Comparison of ENCODE assay signal across 14 cellular contexts in genomic region chr11:130831506-130832385, GRCh38.
A peak's percentile ranks its signal among the peaks of the same experiment; 100 is the strongest.
DNase-seq lines count a peak whose midpoint lies in the region; ATAC-seq lines count a peak whose summit lies in the region.
"Had no signal": no experiment of that assay in that cellular context is flagged by ENCODE, and none has a peak within 500 bp of the region (broad histone marks: within the 10 kb centered on the region; RNA-seq: fewer than 3 reads in every experiment).

No MANE protein-coding gene starts in this region.

- peaks cover 25 to 28% of the 10 kb centered on the region in 2 donors for H3K27me3 Mint-ChIP-seq in stimulated activated naive B cell treated with anti-CD40 and anti-IgM and Interleukin-4, amounts not matched to agents 10 μg/mL and 1 μg/mL and 100 μg/mL, for 72 hours

- H3K4me3 Mint-ChIP-seq in stimulated activated naive B cell treated with anti-CD40 and anti-IgM and Interleukin-4, amounts not matched to agents 10 μg/mL and 1 μg/mL and 100 μg/mL, for 72 hours, result no peak overlapping the region

- intact Hi-C loops in sciatic nerve (cut with DNase I), result no loop called here

- no peaks in the 10 kb centered on the region for H3K4me1 Mint-ChIP-seq in stimulated activated naive B cell treated with anti-CD40 and anti-IgM and Interleukin-4, amounts not matched to agents 10 μg/mL and 1 μg/mL and 100 μg/mL, for 72 hours

- no peak overlapping the region for H3K27ac Mint-ChIP-seq in stimulated activated naive B cell treated with anti-CD40 and anti-IgM and Interleukin-4, amounts not matched to agents 10 μg/mL and 1 μg/mL and 100 μg/mL, for 72 hours

- peaks cover 3% of the 10 kb centered on the region in 2 donors for H3K9me3 Mint-ChIP-seq in stimulated activated naive B cell treated with anti-CD40 and anti-IgM and Interleukin-4, amounts not matched to agents 10 μg/mL and 1 μg/mL and 100 μg/mL, for 72 hours

- DNase-seq in NCI-H82 (lab: John Stamatoyannopoulos, UW) (peak; percentile 44), NCI-H82 treated with DMSO at 0.1 percent for 48 hours (lab: John Stamatoyannopoulos, UW; ENCODE audit: unreplicated experiment) (no peak), NCI-H524 treated with DMSO at 0.1 percent for 48 hours (lab: John Stamatoyannopoulos, UW) (peak; percentile 68), sciatic nerve (ENCODE audit: low spot score) (no peak), NCI-H510A treated with DMSO at 0.1 percent for 48 hours (lab: John Stamatoyannopoulos, UW) (no peak), SW480 (ENCODE audit: low spot score) (no peak)
- DNase-seq in stimulated activated naive B cell treated with anti-CD40 and anti-IgM and Interleukin-4, amounts not matched to agents 10 μg/mL and 1 μg/mL and 100 μg/mL, for 72 hours, result no peak
- DNase-seq: ACHN; central memory CD4-positive, alpha-beta T cell; DMS79 treated with DMSO at 0.1 percent for 48 hours; NCI-H2081; SHP77; stimulated activated CD4-positive, alpha-beta T cell treated with anti-CD3 and anti-CD28 coated beads, Interleukin-2, amount 100 ng/mL, for 24 hours had no signal

- ATAC-seq in esophagus mucosa (peak; percentile 56), sciatic nerve (peak; percentile 3)
- no peak for ATAC-seq in stimulated activated naive B cell treated with anti-CD40 and anti-IgM and Interleukin-4, amounts not matched to agents 10 μg/mL and 1 μg/mL and 100 μg/mL, for 72 hours (replicated peaks)

- peaks cover 0 to 2% of the 10 kb centered on the region in 2 donors for H3K36me3 Mint-ChIP-seq in stimulated activated naive B cell treated with anti-CD40 and anti-IgM and Interleukin-4, amounts not matched to agents 10 μg/mL and 1 μg/mL and 100 μg/mL, for 72 hours

Comparison
In these comparisons a context has a peak if more than half of its experiments do, and no peak if none do; other contexts are left out.
1. DNase-seq: peak in NCI-H82 (single experiment) and NCI-H524 treated with DMSO at 0.1 percent for 48 hours (single experiment); none in NCI-H82 treated with DMSO at 0.1 percent for 48 hours (single experiment), sciatic nerve (single experiment), NCI-H510A treated with DMSO at 0.1 percent for 48 hours (single experiment), stimulated activated naive B cell treated with anti-CD40 and anti-IgM and Interleukin-4, amounts not matched to agents 10 μg/mL and 1 μg/mL and 100 μg/mL, for 72 hours (single experiment) and SW480 (single experiment).
2. ATAC-seq: peak in esophagus mucosa (single experiment) and sciatic nerve (single experiment); none in stimulated activated naive B cell treated with anti-CD40 and anti-IgM and Interleukin-4, amounts not matched to agents 10 μg/mL and 1 μg/mL and 100 μg/mL, for 72 hours (0 of 2).